In the genomic region with DNA sequence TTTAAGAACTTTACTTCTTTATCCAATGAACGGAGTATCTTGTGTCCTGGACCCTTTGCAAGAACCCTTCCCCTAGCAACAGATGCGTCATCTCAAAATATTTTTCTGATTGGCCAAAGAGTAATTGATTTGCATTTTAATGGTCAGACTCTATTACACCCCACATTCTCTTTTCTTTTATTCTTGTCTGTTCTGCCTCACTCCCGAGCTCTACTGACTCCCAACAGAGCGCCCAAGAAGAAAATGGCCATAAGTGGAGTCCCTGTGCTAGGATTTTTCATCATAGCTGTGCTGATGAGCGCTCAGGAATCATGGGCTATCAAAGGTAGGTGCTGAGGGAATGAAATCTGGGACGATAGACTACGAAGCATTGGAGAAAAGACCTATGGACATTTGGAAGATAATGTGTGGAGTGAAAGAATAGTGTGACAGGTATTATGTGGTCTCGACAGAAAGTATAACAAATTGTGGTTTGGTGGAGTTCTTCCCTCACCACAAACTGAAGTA, we compare ENCODE assay signal across 8 cellular contexts. TPM values are rescaled to one million over a fixed set of nuclear protein-coding genes. Genes with fewer than 3 reads are reported as not detected.
DNase-seq lines count a peak whose midpoint lies in the region; ATAC-seq and TF ChIP-seq lines count a peak whose summit lies in the region.

Gene HLA-DRA, plus strand, starts transcription at position 180 of the 507 bp plus-strand sequence. Its CDS starts 64 bp downstream, at position 244.

- H3K4me1 ChIP-seq in CD4-positive, alpha-beta memory T cell (ENCODE audit: insufficient read depth, low read length) = peaks cover 6% of the 10 kb centered on the region
- H3K4me1 ChIP-seq in OCI-LY7 (ENCODE audit: insufficient read depth, low read length, poor library complexity, severe bottlenecking) (peaks cover 63% of the 10 kb centered on the region), body of pancreas (no peaks in the 10 kb centered on the region)

- peak within 1 kb of the TSS in 1 of 2 donors; percentile 65 for H3K4me3 ChIP-seq in CD4-positive, alpha-beta memory T cell (ENCODE audit: low read length in 2 of 2)
- H3K4me3 ChIP-seq in OCI-LY7 (ENCODE audit: low read depth, low read length, poor library complexity, severe bottlenecking) (peak within 1 kb of the TSS; percentile 91), body of pancreas (no peak within 1 kb of the TSS)

- no peak for TF ChIP-seq CTCF in OCI-LY7 (conservative IDR thresholded peaks at IDR 0.05; ENCODE audit: low read length)
- TF ChIP-seq CTCF in body of pancreas (IDR thresholded peaks at IDR 0.05) = no peak

- peak; percentile 49 to 79 (median 72) for DNase-seq in CD4-positive, alpha-beta memory T cell
- DNase-seq in OCI-LY7 (ENCODE audit: low spot score) = peak; percentile 89
- peak in 1 of 4 donors; percentile 53 for DNase-seq in body of pancreas
- DNase-seq in iPS DF 4.7 (ENCODE audit: extremely low read depth, low spot score) = peak; percentile 64
- peak; percentile 44 to 73 for DNase-seq in stimulated activated effector memory CD8-positive, alpha-beta T cell treated with anti-CD3 and anti-CD28 coated beads, Interleukin-12 subunit alpha, Interleukin-12 subunit beta, amount 100 ng/mL, for 72 hours (ENCODE audit: low spot score in 2 of 2)
- no peak for DNase-seq in NCI-H2107 (lab: John Stamatoyannopoulos, UW)

- peaks cover 41% of the 10 kb centered on the region for H3K79me2 ChIP-seq in OCI-LY7 (ENCODE audit: insufficient read depth, low read depth, low read length)

- POLR2A ChIA-PET in CD4-positive, alpha-beta memory T cell (lab: Charles Lee; ENCODE audit: partially characterized antibody) = no interaction called here
- POLR2A ChIA-PET in OCI-LY7 (lab: Charles Lee) = interaction anchor here (0.7 to 1.7 kb wide), 8 partner anchors 9 to 428 kb away, joined by 3 to 5 read pairs (median 4); no protein-coding TSS in a partner anchor

- no peaks in the 10 kb centered on the region for H3K36me3 Mint-ChIP-seq in CD4-positive, alpha-beta memory T cell
- H3K36me3 Mint-ChIP-seq in stimulated activated effector memory CD8-positive, alpha-beta T cell treated with anti-CD3 and anti-CD28 coated beads, Interleukin-12 subunit alpha, Interleukin-12 subunit beta, amount 100 ng/mL, for 72 hours = peaks cover 22% of the 10 kb centered on the region

- no peaks in the 10 kb centered on the region for H3K27me3 ChIP-seq in CD4-positive, alpha-beta memory T cell (ENCODE audit: insufficient read depth, low read length)
- H3K27me3 ChIP-seq in body of pancreas = no peaks in the 10 kb centered on the region

- peak within 1 kb of the TSS; percentile 91 for H3K4me2 ChIP-seq in OCI-LY7 (ENCODE audit: low read length)

- H3K36me3 ChIP-seq in CD4-positive, alpha-beta memory T cell (ENCODE audit: insufficient read depth, low read length) = no peaks in the 10 kb centered on the region
- H3K36me3 ChIP-seq in OCI-LY7 (ENCODE audit: insufficient read depth, low read length) (peaks cover 45% of the 10 kb centered on the region), body of pancreas (replicated peaks in 1 of 2; ENCODE audit: insufficient read depth in 1 of 2, low read depth in 2 of 2) (no peaks in the 10 kb centered on the region)

- ATAC-seq in GM18909 (IDR thresholded peaks at IDR 0.05; ENCODE audit: poor library complexity, unreplicated experiment) = peak; percentile 70
- ATAC-seq in HG03095 (IDR thresholded peaks at IDR 0.05; ENCODE audit: unreplicated experiment) = peak; percentile 68
- ATAC-seq in body of pancreas = peak; percentile 74
- ATAC-seq in stimulated activated effector memory CD8-positive, alpha-beta T cell treated with anti-CD3 and anti-CD28 coated beads, Interleukin-12 subunit alpha, Interleukin-12 subunit beta, amount 100 ng/mL, for 72 hours = peak; percentile 92

- TF ChIP-seq POLR2A in body of pancreas (IDR thresholded peaks at IDR 0.05) = peak in 2 of 3 donors; percentile 44 to 81

- peaks cover 4 to 19% of the 10 kb centered on the region in 2 donors for H3K27me3 Mint-ChIP-seq in CD4-positive, alpha-beta memory T cell

- H3K27ac Mint-ChIP-seq in CD4-positive, alpha-beta memory T cell = peak within 1 kb of the TSS in 2 of 7 donors; percentile 8 to 60
- peak within 1 kb of the TSS; percentile 85 for H3K27ac Mint-ChIP-seq in stimulated activated effector memory CD8-positive, alpha-beta T cell treated with anti-CD3 and anti-CD28 coated beads, Interleukin-12 subunit alpha, Interleukin-12 subunit beta, amount 100 ng/mL, for 72 hours

- H3K9me2 ChIP-seq in OCI-LY7 (ENCODE audit: insufficient read depth, low read length) = no peaks in the 10 kb centered on the region

- H3K9me3 Mint-ChIP-seq in CD4-positive, alpha-beta memory T cell = no peaks in the 10 kb centered on the region
- no peaks in the 10 kb centered on the region for H3K9me3 Mint-ChIP-seq in stimulated activated effector memory CD8-positive, alpha-beta T cell treated with anti-CD3 and anti-CD28 coated beads, Interleukin-12 subunit alpha, Interleukin-12 subunit beta, amount 100 ng/mL, for 72 hours

- CTCF ChIA-PET in CD4-positive, alpha-beta memory T cell (lab: Charles Lee; ENCODE audit: partially characterized antibody) = interaction anchor here (0.9 to 1.8 kb wide), 3 partner anchors 21 to 346 kb away, joined by 3 to 5 read pairs (median 3); no protein-coding TSS in a partner anchor
- CTCF ChIA-PET in OCI-LY7 (lab: Charles Lee; ENCODE audit: unreplicated experiment) = interaction anchor here (0.7 to 1.0 kb wide), 3 partner anchors 9 to 260 kb away, joined by 3 to 5 read pairs (median 4); no protein-coding TSS in a partner anchor

- peaks cover 9 to 15% (median 10%) of the 10 kb centered on the region in 4 donors for H3K4me1 Mint-ChIP-seq in CD4-positive, alpha-beta memory T cell
- peaks cover 12% of the 10 kb centered on the region for H3K4me1 Mint-ChIP-seq in stimulated activated effector memory CD8-positive, alpha-beta T cell treated with anti-CD3 and anti-CD28 coated beads, Interleukin-12 subunit alpha, Interleukin-12 subunit beta, amount 100 ng/mL, for 72 hours

- peak within 1 kb of the TSS; percentile 95; the same call in 1 of the 2 replicates for H2AFZ ChIP-seq in OCI-LY7 (ENCODE audit: low read length)

- 28 to 31% methylated on average over 8 of the region's 8 CpGs for whole genome bisulfite sequencing in body of pancreas, 2 donors

- peaks cover 23% of the 10 kb centered on the region; the same call in 1 of the 2 replicates for H4K20me1 ChIP-seq in OCI-LY7 (ENCODE audit: insufficient read depth, low read length)

- BruUV-seq in OCI-LY7 (replicated peaks; lab: Mats Ljungman, UMichigan) = no TSS peak

- H3K9me3 ChIP-seq in CD4-positive, alpha-beta memory T cell (ENCODE audit: control insufficient read depth in 1 of 2, low read length in 2 of 2) = no peaks in the 10 kb centered on the region
- no peaks in the 10 kb centered on the region for H3K9me3 ChIP-seq in OCI-LY7 (ENCODE audit: low read length)
- H3K9me3 ChIP-seq in body of pancreas = no peaks in the 10 kb centered on the region

- peak within 1 kb of the TSS; percentile 32 to 79 (median 66) for H3K4me3 Mint-ChIP-seq in CD4-positive, alpha-beta memory T cell
- H3K4me3 Mint-ChIP-seq in stimulated activated effector memory CD8-positive, alpha-beta T cell treated with anti-CD3 and anti-CD28 coated beads, Interleukin-12 subunit alpha, Interleukin-12 subunit beta, amount 100 ng/mL, for 72 hours = peak within 1 kb of the TSS; percentile 73

- peak within 1 kb of the TSS; percentile 38 for H3K27ac ChIP-seq in CD4-positive, alpha-beta memory T cell (ENCODE audit: low read depth, low read length)
- peak within 1 kb of the TSS; percentile 88 for H3K27ac ChIP-seq in OCI-LY7 (ENCODE audit: low read depth, low read length, poor library complexity, severe bottlenecking)
- H3K27ac ChIP-seq in body of pancreas = peak within 1 kb of the TSS in 2 of 4 donors; percentile 38 to 74

- intact Hi-C loops in CD4-positive, alpha-beta memory T cell (cut with micrococcal nuclease) = no loop called here
- intact Hi-C loops in OCI-LY7 (cut with micrococcal nuclease; ENCODE audit: unreplicated experiment) (loop anchor here (5.0 kb wide), 1 partner anchor 183 kb away; no protein-coding TSS in a partner anchor), body of pancreas (cut with DNase I) (no loop called here)

RNA-seq across cellular contexts. Expression of gene HLA-DRA, which starts in this region (rescaled TPM):
- 10 to 100 TPM; 24.3 to 25.1 TPM for total RNA-seq in CD4-positive, alpha-beta memory T cell
- polyA plus RNA-seq in CD4-positive, alpha-beta memory T cell = 100 to 1,000 TPM in 1 of 2 donors, 1 to 10 TPM in 1; 6.9 to 112 TPM
- 1,088 and 1,231 TPM in 2 replicates for total RNA-seq in OCI-LY7 (2014; rRNA removed; shearing (Covaris generic))
- total RNA-seq in OCI-LY7 (2022) (552 and 585 TPM in 2 replicates), body of pancreas (100 to 1,000 TPM in 1 of 2 donors, 10 to 100 TPM in 1; 20.1 to 129 TPM)

Comparison
In these comparisons a context has a peak if more than half of its experiments do, and no peak if none do; other contexts are left out.
1. RNA of gene HLA-DRA (total RNA-seq): 552 to 1,231 TPM in OCI-LY7; 20.1 to 129 TPM in body of pancreas and 24.3 to 25.1 TPM in CD4-positive, alpha-beta memory T cell; every median in the first group is over 4 times any median in the second.
2. Peak in every context shown above with its lines, with median percentiles within 50 percentile points of each other: ATAC-seq.